32 cellular contexts compared by ENCODE assay signal in the genomic region with DNA sequence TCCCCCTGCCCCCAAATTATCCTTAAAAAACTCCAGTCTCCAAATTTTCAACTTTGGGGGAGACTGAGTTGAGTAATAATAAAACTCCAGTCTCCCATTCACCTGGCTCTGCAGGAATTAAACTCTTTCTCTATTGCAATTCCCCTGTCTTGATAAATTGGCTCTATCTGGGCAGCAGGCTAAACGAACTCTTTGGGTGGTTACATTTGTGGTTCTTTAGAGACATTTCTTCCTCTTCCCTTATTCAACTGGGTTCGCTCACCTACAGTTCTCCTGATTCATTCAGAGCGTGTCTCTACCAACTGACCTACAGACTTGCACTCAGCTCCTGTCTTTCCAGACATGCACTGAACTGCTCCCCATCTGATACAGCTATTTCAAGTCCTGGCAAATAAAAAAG.
"Had no signal": no experiment of that assay in that cellular context is flagged by ENCODE, and none has a peak within 500 bp of the region (broad histone marks: within the 10 kb centered on the region; RNA-seq: fewer than 3 reads in every experiment).

No MANE protein-coding gene starts in this region.

- ATAC-seq: activated CD8-positive, alpha-beta T cell treated with anti-CD3 and anti-CD28 coated beads for 36 hours; activated naive CD4-positive, alpha-beta T cell treated with anti-CD3 and anti-CD28 coated beads, Interleukin-2, amount 50 U/mL, for 72 hours; activated T-cell treated with anti-CD3 and anti-CD28 coated beads, Interleukin-2, amount 50 U/mL, for 4 hours; activated T-cell treated with anti-CD3 and anti-CD28 coated beads, Interleukin-2, amount 50 U/mL, for 72 hours; activated T-helper 17 cell treated with anti-CD3 and anti-CD28 coated beads, Interleukin-2, amount 50 U/mL, for 72 hours; body of pancreas had no signal

- H3K27me3 ChIP-seq: adrenal gland, body of pancreas, brain microvascular endothelial cell, breast epithelium had no signal

- H3K27ac ChIP-seq: adrenal gland, body of pancreas, brain microvascular endothelial cell, breast epithelium, VCaP had no signal

- FAIRE-seq: astrocyte, TTC549 had no signal

- DNase-seq: activated B cell treated with CpG ODN at 0.5 μM for 24 hours; activated CD4-positive, alpha-beta memory T cell treated with anti-CD3 and anti-CD28 coated beads for 36 hours; activated CD4-positive, alpha-beta T cell treated with anti-CD3 and anti-CD28 coated beads for 4 hours; activated CD4-positive, alpha-beta T cell treated with anti-CD3 and anti-CD28 coated beads, Interleukin-2, amount 10 ng/mL, durations not matched to agents 7 days and 5 days; activated CD4-positive, CD25-positive, alpha-beta regulatory T cell treated with anti-CD3 and anti-CD28 coated beads, Interleukin-2, amount 50 U/mL, for 72 hours; activated CD8-positive, alpha-beta memory T cell treated with anti-CD3 and anti-CD28 coated beads, Interleukin-2, amount 50 U/mL, for 4 hours; activated CD8-positive, alpha-beta T cell treated with anti-CD3 and anti-CD28 coated beads for 36 hours; activated effector memory CD4-positive, alpha-beta T cell treated with anti-CD3 and anti-CD28 coated beads, Interleukin-2, amount 50 U/mL, for 16 hours; activated gamma-delta T cell treated with Interleukin-2 at 50 U/mL for 16 hours; activated naive CD4-positive, alpha-beta T cell; activated naive CD4-positive, alpha-beta T cell treated with anti-CD3 and anti-CD28 coated beads for 36 hours; activated naive CD4-positive, alpha-beta T cell treated with anti-CD3 and anti-CD28 coated beads, Interleukin-2, amount 50 U/mL, for 16 hours; activated naive CD8-positive, alpha-beta T cell treated with anti-CD3 and anti-CD28 coated beads for 36 hours; activated T-cell treated with anti-CD3 and anti-CD28 coated beads for 4 hours; activated T-cell treated with anti-CD3 and anti-CD28 coated beads, Interleukin-2, amount 50 U/mL, for 1 hour; activated T-cell treated with anti-CD3 and anti-CD28 coated beads, Interleukin-2, amount 50 U/mL, for 4 hours; activated T-cell treated with anti-CD3 and anti-CD28 coated beads, Interleukin-2, amount 50 U/mL, for 72 hours; adrenal gland; amniotic stem cell; aorta; body of pancreas; brain microvascular endothelial cell; central memory CD4-positive, alpha-beta T cell; T-helper 1 cell; T-helper 2 cell; T-helper 9 cell had no signal

- H3K4me3 ChIP-seq: adrenal gland, body of pancreas, breast epithelium had no signal

- H3K4me1 ChIP-seq: adrenal gland, body of pancreas, breast epithelium had no signal

- H3K36me3 ChIP-seq: adrenal gland, brain microvascular endothelial cell, breast epithelium had no signal

- H3K9me3 ChIP-seq: adrenal gland had no signal
